Comparison of ENCODE assay signal across 13 cellular contexts in the genomic region with DNA sequence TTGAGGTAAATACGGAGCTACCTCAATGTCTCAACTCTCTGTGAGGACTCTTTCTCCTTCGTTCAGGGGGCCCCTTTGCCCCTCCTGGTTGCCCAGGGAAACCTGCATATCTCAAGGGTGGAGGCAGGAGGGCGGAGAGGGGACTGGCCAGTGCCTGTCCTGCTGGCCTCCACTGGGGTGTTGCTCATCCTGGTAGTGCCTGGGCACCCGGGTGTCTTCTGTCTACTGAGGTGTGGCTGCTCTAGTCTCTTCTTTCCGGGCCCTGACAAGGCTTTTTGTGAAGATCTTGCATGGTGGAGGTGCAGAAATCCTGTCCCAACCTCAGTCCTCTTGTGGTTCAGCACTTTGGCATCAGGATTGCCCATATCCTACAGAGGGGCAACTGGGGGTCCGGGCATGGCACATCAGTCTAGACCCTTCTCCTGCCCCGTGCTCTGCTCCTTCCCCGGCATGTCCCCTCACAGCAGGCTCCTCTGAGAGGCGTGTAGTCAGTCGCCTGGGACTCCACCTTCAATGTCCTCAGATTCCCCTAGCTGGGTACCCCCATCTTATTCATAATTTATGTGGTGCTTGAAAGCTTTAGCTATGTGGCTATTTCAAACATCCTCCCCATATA. TPM values are rescaled to one million over a fixed set of nuclear protein-coding genes. Genes with fewer than 3 reads are reported as not detected.
DNase-seq lines count a peak whose midpoint lies in the region; ATAC-seq and TF ChIP-seq lines count a peak whose summit lies in the region.
"Had no signal": no experiment of that assay in that cellular context is flagged by ENCODE, and none has a peak within 500 bp of the region (broad histone marks: within the 10 kb centered on the region; RNA-seq: fewer than 3 reads in every experiment).

No MANE protein-coding gene starts in this region.

- H3K27me3 Mint-ChIP-seq in GM23338 (ENCODE audit: insufficient read depth, low read depth, poor library complexity), result peaks cover 7% of the 10 kb centered on the region
- H3K27me3 Mint-ChIP-seq in brain, result peaks cover 8% of the 10 kb centered on the region
- H3K27me3 Mint-ChIP-seq in nephron (ENCODE audit: low read depth), result peaks cover 50% of the 10 kb centered on the region

- H3K27me3 ChIP-seq in BLaER1 (peaks cover 6% of the 10 kb centered on the region; the same call in 1 of the 2 replicates), GM23338 (ENCODE audit: insufficient read depth) (peaks cover 23% of the 10 kb centered on the region), tibial nerve (no peaks in the 10 kb centered on the region), GM23248 (replicated peaks; ENCODE audit: insufficient read depth) (peaks cover 8% of the 10 kb centered on the region; the same call in 1 of the 2 replicates)
- H3K27me3 ChIP-seq: thyroid gland had no signal

- peak overlapping the region; percentile 100; the same call in 1 of the 2 replicates for H3K4me2 ChIP-seq in BLaER1
- peak overlapping the region; percentile 96 for H3K4me2 ChIP-seq in GM23338
- no peak overlapping the region for H3K4me2 ChIP-seq in GM23248 (ENCODE audit: unreplicated experiment)

- H3K36me3 ChIP-seq in BLaER1, result no peaks in the 10 kb centered on the region
- no peaks in the 10 kb centered on the region for H3K36me3 ChIP-seq in GM23338 (ENCODE audit: insufficient read depth)
- no peaks in the 10 kb centered on the region for H3K36me3 ChIP-seq in tibial nerve
- H3K36me3 ChIP-seq in GM23248 (ENCODE audit: low read depth), result no peaks in the 10 kb centered on the region
- H3K36me3 ChIP-seq: thyroid gland had no signal

- H3K9me3 Mint-ChIP-seq in GM23338 (peaks cover 7% of the 10 kb centered on the region; the same call in 2 of the 3 replicates), brain (peaks cover 0 to 9% (median 0%) of the 10 kb centered on the region in 5 experiments), nephron (no peaks in the 10 kb centered on the region)
- H3K9me3 Mint-ChIP-seq: activated naive CD4-positive, alpha-beta T cell treated with anti-CD3 and anti-CD28 coated beads, Interleukin-2, amount 50 U/mL, for 72 hours had no signal

- DNase-seq in GM23338 (ENCODE audit: low spot score), result no peak
- no peak for DNase-seq in GM10266 (ENCODE audit: extremely low spot score)
- no peak for DNase-seq in tibial nerve (ENCODE audit: low spot score in 2 of 2)
- no peak for DNase-seq in GM23248
- DNase-seq: cortex of kidney; stimulated activated naive CD4-positive, alpha-beta T cell treated with Interleukin-2 at 50 U/mL for 16 hours had no signal

- no peak overlapping the region for H3K27ac Mint-ChIP-seq in GM23338
- H3K27ac Mint-ChIP-seq in brain, result peak overlapping the region in 1 of 5 experiments; percentile 4
- no peak overlapping the region for H3K27ac Mint-ChIP-seq in nephron
- H3K27ac Mint-ChIP-seq: activated naive CD4-positive, alpha-beta T cell treated with anti-CD3 and anti-CD28 coated beads, Interleukin-2, amount 50 U/mL, for 72 hours had no signal

- H3K4me1 ChIP-seq in BLaER1 (peaks cover 18% of the 10 kb centered on the region), GM23338 (ENCODE audit: insufficient read depth) (peaks cover 10% of the 10 kb centered on the region), tibial nerve (peaks cover 0 to 14% (median 0%) of the 10 kb centered on the region in 4 donors), GM23248 (ENCODE audit: insufficient read depth) (peaks cover 14% of the 10 kb centered on the region)

- H3K4me3 Mint-ChIP-seq in GM23338 (no peak overlapping the region; the same call in 2 of the 3 replicates), brain (peak overlapping the region in 3 of 5 experiments; percentile 3 to 93 (median 35)), nephron (peak overlapping the region in 2 of 3 experiments; percentile 33 to 84)

- H3K36me3 Mint-ChIP-seq in GM23338 (ENCODE audit: low read depth) (peaks cover 3% of the 10 kb centered on the region; the same call in 2 of the 3 replicates), brain (no peaks in the 10 kb centered on the region), nephron (ENCODE audit: low read depth) (no peaks in the 10 kb centered on the region)
- H3K36me3 Mint-ChIP-seq: activated naive CD4-positive, alpha-beta T cell treated with anti-CD3 and anti-CD28 coated beads, Interleukin-2, amount 50 U/mL, for 72 hours had no signal

- H3K4me3 ChIP-seq in BLaER1 (no peak overlapping the region), GM23338 (no peak overlapping the region), tibial nerve (no peak overlapping the region), GM23248 (no peak overlapping the region)

- H3K9me3 ChIP-seq in BLaER1 (0 out of 2 replicates have a peak, but pooled peaks cover 4% of the 10 kb centered on the region), tibial nerve (no peaks in the 10 kb centered on the region), GM23248 (ENCODE audit: low read depth) (no peaks in the 10 kb centered on the region)
- H3K9me3 ChIP-seq: thyroid gland had no signal

- H3K9me2 ChIP-seq in GM23338 (ENCODE audit: insufficient read depth), result no peaks in the 10 kb centered on the region
- no peaks in the 10 kb centered on the region for H3K9me2 ChIP-seq in GM23248 (ENCODE audit: insufficient read depth)

- H3K4me1 Mint-ChIP-seq in GM23338 (peaks cover 23% of the 10 kb centered on the region), brain (peaks cover 40% of the 10 kb centered on the region), nephron (peaks cover 9% of the 10 kb centered on the region)

- H3K27ac ChIP-seq in BLaER1 (no peak overlapping the region), GM23338 (ENCODE audit: low read depth) (no peak overlapping the region), tibial nerve (no peak overlapping the region), GM23248 (no peak overlapping the region)

- H3K79me2 ChIP-seq in GM23338 (replicated peaks; ENCODE audit: insufficient read depth), result no peaks in the 10 kb centered on the region
- H3K79me2 ChIP-seq in GM23248 (ENCODE audit: insufficient read depth), result no peaks in the 10 kb centered on the region

- TF ChIP-seq POLR2A in tibial nerve (IDR thresholded peaks at IDR 0.05), result no peak

- in situ Hi-C loops in GM23248 (cut with MboI), result no loop called here

- H3K9ac ChIP-seq in BLaER1, result no peak overlapping the region
- H3K9ac ChIP-seq in GM23248, result no peak overlapping the region

- H4K20me1 ChIP-seq in BLaER1, result no peaks in the 10 kb centered on the region
- H4K20me1 ChIP-seq in GM23338 (replicated peaks; ENCODE audit: insufficient read depth), result no peaks in the 10 kb centered on the region
- H4K20me1 ChIP-seq in GM23248 (ENCODE audit: insufficient read depth), result no peaks in the 10 kb centered on the region

- TF ChIP-seq EP300 in tibial nerve (IDR thresholded peaks at IDR 0.05), result no peak

- ATAC-seq in GM23338 (no peak), HG03457 (IDR thresholded peaks at IDR 0.05; ENCODE audit: unreplicated experiment) (no peak)

- 71 to 75% methylated on average over 10 of the region's 10 CpGs for WGBS in tibial nerve, 2 donors
- WGBS in GM23248 (ENCODE audit: low coverage in 1 of 2, low lambda C conversion rate in 2 of 2, missing lambda C conversion rate in 2 of 2), 2 experiments, result 73 to 74% methylated on average over 10 of the region's 10 CpGs

- H2AFZ ChIP-seq in GM23338 (no peak overlapping the region), GM23248 (no peak overlapping the region)

- TF ChIP-seq CTCF in GM23338 (conservative IDR thresholded peaks at IDR 0.05; ENCODE audit: low read depth in 2 of 2), result no peak
- no peak for TF ChIP-seq CTCF in brain (conservative IDR thresholded peaks at IDR 0.05)
- no peak for TF ChIP-seq CTCF in nephron (IDR thresholded peaks at IDR 0.05; ENCODE audit: unreplicated experiment in 3 of 3)
- TF ChIP-seq CTCF in GM10266 (IDR thresholded peaks at IDR 0.05; ENCODE audit: control insufficient read depth, insufficient read depth, low read depth, missing control alignments), result no peak
- no peak for TF ChIP-seq CTCF in tibial nerve (IDR thresholded peaks at IDR 0.05)

- H3F3A ChIP-seq in GM23338 (replicated peaks; ENCODE audit: low read depth), result no peaks in the 10 kb centered on the region
- H3F3A ChIP-seq in GM23248 (ENCODE audit: insufficient read depth), result peaks cover 17% of the 10 kb centered on the region

TF ChIP-seq in GM23338, 12 proteins besides CTCF, POLR2A, EP300 and RAD21 (continues in another document):
- no peak for TF ChIP-seq JUNB (IDR thresholded peaks at IDR 0.05; ENCODE audit: unreplicated experiment)
- TF ChIP-seq EZH2 (IDR thresholded peaks at IDR 0.05; ENCODE audit: low read depth, unreplicated experiment), result no peak
- TF ChIP-seq EZH2phosphoT487 (IDR thresholded peaks at IDR 0.05; ENCODE audit: unreplicated experiment), result no peak
- TF ChIP-seq, protein P1, sequence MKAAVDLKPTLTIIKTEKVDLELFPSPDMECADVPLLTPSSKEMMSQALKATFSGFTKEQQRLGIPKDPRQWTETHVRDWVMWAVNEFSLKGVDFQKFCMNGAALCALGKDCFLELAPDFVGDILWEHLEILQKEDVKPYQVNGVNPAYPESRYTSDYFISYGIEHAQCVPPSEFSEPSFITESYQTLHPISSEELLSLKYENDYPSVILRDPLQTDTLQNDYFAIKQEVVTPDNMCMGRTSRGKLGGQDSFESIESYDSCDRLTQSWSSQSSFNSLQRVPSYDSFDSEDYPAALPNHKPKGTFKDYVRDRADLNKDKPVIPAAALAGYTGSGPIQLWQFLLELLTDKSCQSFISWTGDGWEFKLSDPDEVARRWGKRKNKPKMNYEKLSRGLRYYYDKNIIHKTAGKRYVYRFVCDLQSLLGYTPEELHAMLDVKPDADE (IDR thresholded peaks at IDR 0.05), result no peak

RNA-seq across cellular contexts. Expression of a gene that starts 1.9 kb away (rescaled TPM):
- total RNA-seq in GM23338 (2014; rRNA removed; shearing (Covaris generic)), result 0.97 and 5.4 TPM in 2 replicates
- polyA plus RNA-seq in GM23338 (2016; fragmentation: Nextera tagmentation; extraction: Ambion mirVana), result 3.9 and 6.7 TPM in 2 replicates
- polyA plus RNA-seq in brain (ENCODE audit: insufficient read depth, low read depth, low replicate concordance), result 0.27 TPM
- total RNA-seq in tibial nerve, result under 1 TPM in 2 of 4 donors, not detected in 2; 0.20 to 0.90 TPM
- total RNA-seq in GM23248 (2014; rRNA removed; shearing (Covaris generic)), result 0.22 and 0.38 TPM in 2 replicates
- polyA plus RNA-seq in GM23248 (2016; fragmentation: Nextera tagmentation; extraction: Ambion mirVana), result 0.13 and 0.44 TPM in 2 replicates
- total RNA-seq: T-helper 2 cell treated with Interferon-gamma antibody and Interleukin-4, amounts not matched to agents 100 ng/mL and 5 ng/mL, for 36 hours had no signal

RNA-seq across cellular contexts. Expression of a gene that starts 43.9 kb away (rescaled TPM):
- 29.0 and 30.7 TPM in 2 replicates for total RNA-seq in GM23338 (2014; rRNA removed; shearing (Covaris generic))
- polyA plus RNA-seq in GM23338 (2016; fragmentation: Nextera tagmentation; extraction: Ambion mirVana) (53.0 and 55.9 TPM in 2 replicates), brain (ENCODE audit: insufficient read depth, low read depth, low replicate concordance) (12.7 TPM), GM23248 (2016; fragmentation: Nextera tagmentation; extraction: Ambion mirVana) (26.8 and 33.0 TPM in 2 replicates)
- total RNA-seq in tibial nerve, result 10 to 100 TPM; 19.4 to 35.0 (median 29.2) TPM
- 25.6 and 27.9 TPM in 2 replicates for total RNA-seq in GM23248 (2014; rRNA removed; shearing (Covaris generic))
